Comparison of ENCODE assay signal across 1 cellular context in genomic region chr4:53489279-53489889, GRCh38.
TF ChIP-seq lines count a peak whose summit lies in the region.

No MANE protein-coding gene starts in this region.

TF ChIP-seq in HEK293T, 16 proteins besides CTCF, POLR2A, EP300 and RAD21 (continued from another document):
- TF ChIP-seq PKNOX1 (IDR thresholded peaks at IDR 0.05) (no peak), LEF1 (IDR thresholded peaks at IDR 0.05; ENCODE audit: borderline replicate concordance) (no peak), FOXM1 (IDR thresholded peaks at IDR 0.05; ENCODE audit: borderline replicate concordance) (no peak), SUZ12 (IDR thresholded peaks at IDR 0.05) (no peak), L3MBTL2 (conservative IDR thresholded peaks at IDR 0.05) (no peak), NFRKB (IDR thresholded peaks at IDR 0.05) (no peak), HDGF (IDR thresholded peaks at IDR 0.05; ENCODE audit: borderline replicate concordance) (no peak), CTBP1 (IDR thresholded peaks at IDR 0.05; ENCODE audit: borderline replicate concordance) (no peak), BHLHE40 (IDR thresholded peaks at IDR 0.05; ENCODE audit: borderline replicate concordance) (no peak), ARNT (IDR thresholded peaks at IDR 0.05) (no peak), ZNF384 (IDR thresholded peaks at IDR 0.05) (no peak)
TF ChIP-seq in HEK293T: peak in this region for 0.
